1 cellular context compared by ENCODE assay signal in the genomic region with DNA sequence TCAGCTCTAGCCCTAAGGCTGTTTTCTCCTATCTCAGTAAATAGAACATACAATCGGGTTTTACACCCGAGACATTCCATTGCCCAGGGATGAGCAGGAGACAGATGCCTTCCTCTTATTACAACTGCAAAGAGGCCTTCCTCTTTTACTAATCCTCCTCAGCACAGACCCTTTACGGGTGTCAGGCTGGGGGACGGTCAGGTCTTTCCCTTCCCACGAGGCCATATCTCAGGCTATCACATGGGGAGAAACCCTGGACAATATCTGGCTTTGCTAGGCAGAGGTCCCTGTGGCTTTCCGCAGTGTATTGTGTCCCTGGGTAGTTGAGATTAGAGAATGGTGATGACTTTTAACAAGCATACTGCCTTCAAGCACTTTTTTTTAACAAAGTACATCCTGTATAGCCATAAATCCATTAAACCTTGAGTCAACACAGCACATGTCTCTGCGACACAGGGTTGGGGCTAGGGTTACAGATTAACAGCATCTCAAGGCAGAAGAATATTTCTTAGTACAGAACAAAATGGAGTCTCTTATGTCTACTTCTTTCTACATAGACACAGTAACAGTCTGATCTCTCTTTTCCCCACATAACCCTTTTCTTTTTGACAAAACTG.
TF ChIP-seq lines count a peak whose summit lies in the region.
"Not testable (repeated sequence)": the region's sequence is repeated elsewhere in the genome, so short reads cannot be mapped to it uniquely, and the experiment has no call there.

No MANE protein-coding gene starts in this region.

TF ChIP-seq in K562, 482 proteins besides CTCF, POLR2A, EP300 and RAD21 (continued from another document and continues in another):
- TF ChIP-seq HDAC2 (IDR thresholded peaks at IDR 0.05) = peak; percentile 87
- peak; percentile 84 for TF ChIP-seq SMARCC2 (IDR thresholded peaks at IDR 0.05; ENCODE audit: low read depth)
- peak; percentile 62; the same call in 1 of the 2 replicates for TF ChIP-seq L3MBTL2 (IDR thresholded peaks at IDR 0.05)
- peak; percentile 98 for TF ChIP-seq CBFA2T2 (conservative IDR thresholded peaks at IDR 0.05)
- peak; percentile 96 to 99 for TF ChIP-seq FOXA3 (CRISPR knock-in tag; conservative IDR thresholded peaks at IDR 0.05 in 1 of 2, IDR thresholded peaks at IDR 0.05 in 1 of 2)
- peak; percentile 54; the same call in 1 of the 2 replicates for TF ChIP-seq MTA1 (IDR thresholded peaks at IDR 0.05; ENCODE audit: borderline replicate concordance)
- 0 out of 2 replicates have a peak, but pooled peaks have one; percentile 41 for TF ChIP-seq MTA3 (IDR thresholded peaks at IDR 0.05; ENCODE audit: borderline replicate concordance)
- peak; percentile 96 for TF ChIP-seq SOX6 (IDR thresholded peaks at IDR 0.05)
- TF ChIP-seq MTA2 (IDR thresholded peaks at IDR 0.05; ENCODE audit: low read depth) = peak; percentile 94
- peak; percentile 51; the same call in 1 of the 2 replicates for TF ChIP-seq KLF6 (CRISPR knock-in tag; IDR thresholded peaks at IDR 0.05; ENCODE audit: borderline replicate concordance)
- TF ChIP-seq MYNN (IDR thresholded peaks at IDR 0.05) = peak; percentile 86
- not testable (repeated sequence) for TF ChIP-seq MYNN (CRISPR knock-in tag; IDR thresholded peaks at IDR 0.05); CREB1 (CRISPR knock-in tag; IDR thresholded peaks at IDR 0.05); TOE1 (CRISPR knock-in tag; IDR thresholded peaks at IDR 0.05; ENCODE audit: borderline replicate concordance, low read depth)
- TF ChIP-seq CREB1 (IDR thresholded peaks at IDR 0.05) = peak; percentile 57; the same call in 1 of the 2 replicates
- TF ChIP-seq SMARCE1 (IDR thresholded peaks at IDR 0.05) = peak; percentile 89
- TF ChIP-seq MEIS2 (IDR thresholded peaks at IDR 0.05; ENCODE audit: partially characterized antibody) = peak; percentile 95
- TF ChIP-seq ZNF263 (CRISPR knock-in tag; IDR thresholded peaks at IDR 0.05; ENCODE audit: borderline replicate concordance) = peak; percentile 34; the same call in 1 of the 2 replicates
- peak; percentile 98 for TF ChIP-seq CBFA2T3 (IDR thresholded peaks at IDR 0.05)
- TF ChIP-seq, protein P1, sequence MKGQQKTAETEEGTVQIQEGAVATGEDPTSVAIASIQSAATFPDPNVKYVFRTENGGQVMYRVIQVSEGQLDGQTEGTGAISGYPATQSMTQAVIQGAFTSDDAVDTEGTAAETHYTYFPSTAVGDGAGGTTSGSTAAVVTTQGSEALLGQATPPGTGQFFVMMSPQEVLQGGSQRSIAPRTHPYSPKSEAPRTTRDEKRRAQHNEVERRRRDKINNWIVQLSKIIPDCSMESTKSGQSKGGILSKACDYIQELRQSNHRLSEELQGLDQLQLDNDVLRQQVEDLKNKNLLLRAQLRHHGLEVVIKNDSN (CRISPR knock-in tag; IDR thresholded peaks at IDR 0.05) = peak; percentile 47; the same call in 1 of the 2 replicates
- peak; percentile 73; the same call in 1 of the 2 replicates for TF ChIP-seq NCOA1 (IDR thresholded peaks at IDR 0.05; ENCODE audit: low read depth)
- peak; percentile 63; the same call in 1 of the 2 replicates for TF ChIP-seq GABPB1 (CRISPR knock-in tag; IDR thresholded peaks at IDR 0.05)
- peak; percentile 24; the same call in 1 of the 2 replicates for TF ChIP-seq ESRRA (IDR thresholded peaks at IDR 0.05; ENCODE audit: borderline replicate concordance, low read depth)
- TF ChIP-seq, protein P2, sequence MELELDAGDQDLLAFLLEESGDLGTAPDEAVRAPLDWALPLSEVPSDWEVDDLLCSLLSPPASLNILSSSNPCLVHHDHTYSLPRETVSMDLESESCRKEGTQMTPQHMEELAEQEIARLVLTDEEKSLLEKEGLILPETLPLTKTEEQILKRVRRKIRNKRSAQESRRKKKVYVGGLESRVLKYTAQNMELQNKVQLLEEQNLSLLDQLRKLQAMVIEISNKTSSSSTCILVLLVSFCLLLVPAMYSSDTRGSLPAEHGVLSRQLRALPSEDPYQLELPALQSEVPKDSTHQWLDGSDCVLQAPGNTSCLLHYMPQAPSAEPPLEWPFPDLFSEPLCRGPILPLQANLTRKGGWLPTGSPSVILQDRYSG (tag; conservative IDR thresholded peaks at IDR 0.05; ENCODE audit: low read depth) = peak; percentile 84
- TF ChIP-seq ZNF197 (CRISPR knock-in tag; IDR thresholded peaks at IDR 0.05; ENCODE audit: low read depth) = 0 out of 2 replicates have a peak, but pooled peaks have one; percentile 60
- peak; percentile 18 for TF ChIP-seq TAF1 (IDR thresholded peaks at IDR 0.05; ENCODE audit: control insufficient read depth, extremely low read depth, insufficient read depth, low read length, severe bottlenecking)
- TF ChIP-seq HSF4 (CRISPR knock-in tag; IDR thresholded peaks at IDR 0.05; ENCODE audit: borderline replicate concordance) = peak; percentile 74; the same call in 1 of the 2 replicates
- TF ChIP-seq, protein P3, sequence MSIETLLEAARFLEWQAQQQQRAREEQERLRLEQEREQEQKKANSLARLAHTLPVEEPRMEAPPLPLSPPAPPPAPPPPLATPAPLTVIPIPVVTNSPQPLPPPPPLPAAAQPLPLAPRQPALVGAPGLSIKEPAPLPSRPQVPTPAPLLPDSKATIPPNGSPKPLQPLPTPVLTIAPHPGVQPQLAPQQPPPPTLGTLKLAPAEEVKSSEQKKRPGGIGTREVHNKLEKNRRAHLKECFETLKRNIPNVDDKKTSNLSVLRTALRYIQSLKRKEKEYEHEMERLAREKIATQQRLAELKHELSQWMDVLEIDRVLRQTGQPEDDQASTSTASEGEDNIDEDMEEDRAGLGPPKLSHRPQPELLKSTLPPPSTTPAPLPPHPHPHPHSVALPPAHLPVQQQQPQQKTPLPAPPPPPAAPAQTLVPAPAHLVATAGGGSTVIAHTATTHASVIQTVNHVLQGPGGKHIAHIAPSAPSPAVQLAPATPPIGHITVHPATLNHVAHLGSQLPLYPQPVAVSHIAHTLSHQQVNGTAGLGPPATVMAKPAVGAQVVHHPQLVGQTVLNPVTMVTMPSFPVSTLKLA (conservative IDR thresholded peaks at IDR 0.05) = peak; percentile 62 to 86
- 0 out of 2 replicates have a peak, but pooled peaks have one; percentile 25 for TF ChIP-seq TOE1 (IDR thresholded peaks at IDR 0.05; ENCODE audit: borderline replicate concordance)
- peak; percentile 96 for TF ChIP-seq TAL1 (IDR thresholded peaks at IDR 0.05)
- TF ChIP-seq, protein P4, sequence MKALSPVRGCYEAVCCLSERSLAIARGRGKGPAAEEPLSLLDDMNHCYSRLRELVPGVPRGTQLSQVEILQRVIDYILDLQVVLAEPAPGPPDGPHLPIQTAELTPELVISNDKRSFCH (CRISPR knock-in tag; IDR thresholded peaks at IDR 0.05) = not testable (repeated sequence)
- TF ChIP-seq, protein P4 (tag; IDR thresholded peaks at IDR 0.05) = peak; percentile 90
- TF ChIP-seq BCOR (IDR thresholded peaks at IDR 0.05) = peak; percentile 80
- peak; percentile 94 to 97 for TF ChIP-seq KDM1A (IDR thresholded peaks at IDR 0.05)
- TF ChIP-seq, protein P5, sequence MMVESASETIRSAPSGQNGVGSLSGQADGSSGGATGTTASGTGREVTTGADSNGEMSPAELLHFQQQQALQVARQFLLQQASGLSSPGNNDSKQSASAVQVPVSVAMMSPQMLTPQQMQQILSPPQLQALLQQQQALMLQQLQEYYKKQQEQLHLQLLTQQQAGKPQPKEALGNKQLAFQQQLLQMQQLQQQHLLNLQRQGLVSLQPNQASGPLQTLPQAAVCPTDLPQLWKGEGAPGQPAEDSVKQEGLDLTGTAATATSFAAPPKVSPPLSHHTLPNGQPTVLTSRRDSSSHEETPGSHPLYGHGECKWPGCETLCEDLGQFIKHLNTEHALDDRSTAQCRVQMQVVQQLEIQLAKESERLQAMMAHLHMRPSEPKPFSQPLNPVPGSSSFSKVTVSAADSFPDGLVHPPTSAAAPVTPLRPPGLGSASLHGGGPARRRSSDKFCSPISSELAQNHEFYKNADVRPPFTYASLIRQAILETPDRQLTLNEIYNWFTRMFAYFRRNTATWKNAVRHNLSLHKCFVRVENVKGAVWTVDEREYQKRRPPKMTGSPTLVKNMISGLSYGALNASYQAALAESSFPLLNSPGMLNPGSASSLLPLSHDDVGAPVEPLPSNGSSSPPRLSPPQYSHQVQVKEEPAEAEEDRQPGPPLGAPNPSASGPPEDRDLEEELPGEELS (CRISPR knock-in tag; IDR thresholded peaks at IDR 0.05; ENCODE audit: borderline replicate concordance) = peak; percentile 48; the same call in 1 of the 2 replicates
- TF ChIP-seq, protein P6, sequence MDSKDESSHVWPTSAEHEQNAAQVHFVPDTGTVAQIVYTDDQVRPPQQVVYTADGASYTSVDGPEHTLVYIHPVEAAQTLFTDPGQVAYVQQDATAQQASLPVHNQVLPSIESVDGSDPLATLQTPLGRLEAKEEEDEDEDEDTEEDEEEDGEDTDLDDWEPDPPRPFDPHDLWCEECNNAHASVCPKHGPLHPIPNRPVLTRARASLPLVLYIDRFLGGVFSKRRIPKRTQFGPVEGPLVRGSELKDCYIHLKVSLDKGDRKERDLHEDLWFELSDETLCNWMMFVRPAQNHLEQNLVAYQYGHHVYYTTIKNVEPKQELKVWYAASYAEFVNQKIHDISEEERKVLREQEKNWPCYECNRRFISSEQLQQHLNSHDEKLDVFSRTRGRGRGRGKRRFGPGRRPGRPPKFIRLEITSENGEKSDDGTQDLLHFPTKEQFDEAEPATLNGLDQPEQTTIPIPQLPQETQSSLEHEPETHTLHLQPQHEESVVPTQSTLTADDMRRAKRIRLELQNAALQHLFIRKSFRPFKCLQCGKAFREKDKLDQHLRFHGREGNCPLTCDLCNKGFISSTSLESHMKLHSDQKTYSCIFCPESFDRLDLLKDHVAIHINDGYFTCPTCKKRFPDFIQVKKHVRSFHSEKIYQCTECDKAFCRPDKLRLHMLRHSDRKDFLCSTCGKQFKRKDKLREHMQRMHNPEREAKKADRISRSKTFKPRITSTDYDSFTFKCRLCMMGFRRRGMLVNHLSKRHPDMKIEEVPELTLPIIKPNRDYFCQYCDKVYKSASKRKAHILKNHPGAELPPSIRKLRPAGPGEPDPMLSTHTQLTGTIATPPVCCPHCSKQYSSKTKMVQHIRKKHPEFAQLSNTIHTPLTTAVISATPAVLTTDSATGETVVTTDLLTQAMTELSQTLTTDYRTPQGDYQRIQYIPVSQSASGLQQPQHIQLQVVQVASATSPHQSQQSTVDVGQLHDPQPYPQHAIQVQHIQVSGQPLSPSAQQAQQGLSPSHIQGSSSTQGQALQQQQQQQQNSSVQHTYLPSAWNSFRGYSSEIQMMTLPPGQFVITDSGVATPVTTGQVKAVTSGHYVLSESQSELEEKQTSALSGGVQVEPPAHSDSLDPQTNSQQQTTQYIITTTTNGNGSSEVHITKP (IDR thresholded peaks at IDR 0.05; ENCODE audit: partially characterized antibody) = peak; percentile 64
- TF ChIP-seq HDAC3 (IDR thresholded peaks at IDR 0.05; ENCODE audit: borderline replicate concordance, partially characterized antibody) = peak; percentile 86
- TF ChIP-seq TCF3 (CRISPR knock-in tag; IDR thresholded peaks at IDR 0.05) = peak; percentile 99
- peak; percentile 72 for TF ChIP-seq ETV1 (tag; conservative IDR thresholded peaks at IDR 0.05; ENCODE audit: low read depth)
- TF ChIP-seq, protein P7, sequence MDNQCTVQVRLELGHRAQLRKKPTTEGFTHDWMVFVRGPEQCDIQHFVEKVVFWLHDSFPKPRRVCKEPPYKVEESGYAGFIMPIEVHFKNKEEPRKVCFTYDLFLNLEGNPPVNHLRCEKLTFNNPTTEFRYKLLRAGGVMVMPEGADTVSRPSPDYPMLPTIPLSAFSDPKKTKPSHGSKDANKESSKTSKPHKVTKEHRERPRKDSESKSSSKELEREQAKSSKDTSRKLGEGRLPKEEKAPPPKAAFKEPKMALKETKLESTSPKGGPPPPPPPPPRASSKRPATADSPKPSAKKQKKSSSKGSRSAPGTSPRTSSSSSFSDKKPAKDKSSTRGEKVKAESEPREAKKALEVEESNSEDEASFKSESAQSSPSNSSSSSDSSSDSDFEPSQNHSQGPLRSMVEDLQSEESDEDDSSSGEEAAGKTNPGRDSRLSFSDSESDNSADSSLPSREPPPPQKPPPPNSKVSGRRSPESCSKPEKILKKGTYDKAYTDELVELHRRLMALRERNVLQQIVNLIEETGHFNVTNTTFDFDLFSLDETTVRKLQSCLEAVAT (IDR thresholded peaks at IDR 0.05) = peak in 1 of 2 experiments; percentile 85; a peak in 2 of 4 replicates
- peak; percentile 64 for TF ChIP-seq KHSRP (IDR thresholded peaks at IDR 0.05)
- peak; percentile 91 for TF ChIP-seq SPI1 (IDR thresholded peaks at IDR 0.05; ENCODE audit: borderline replicate concordance, low read depth, low read length)
- TF ChIP-seq, protein P8, sequence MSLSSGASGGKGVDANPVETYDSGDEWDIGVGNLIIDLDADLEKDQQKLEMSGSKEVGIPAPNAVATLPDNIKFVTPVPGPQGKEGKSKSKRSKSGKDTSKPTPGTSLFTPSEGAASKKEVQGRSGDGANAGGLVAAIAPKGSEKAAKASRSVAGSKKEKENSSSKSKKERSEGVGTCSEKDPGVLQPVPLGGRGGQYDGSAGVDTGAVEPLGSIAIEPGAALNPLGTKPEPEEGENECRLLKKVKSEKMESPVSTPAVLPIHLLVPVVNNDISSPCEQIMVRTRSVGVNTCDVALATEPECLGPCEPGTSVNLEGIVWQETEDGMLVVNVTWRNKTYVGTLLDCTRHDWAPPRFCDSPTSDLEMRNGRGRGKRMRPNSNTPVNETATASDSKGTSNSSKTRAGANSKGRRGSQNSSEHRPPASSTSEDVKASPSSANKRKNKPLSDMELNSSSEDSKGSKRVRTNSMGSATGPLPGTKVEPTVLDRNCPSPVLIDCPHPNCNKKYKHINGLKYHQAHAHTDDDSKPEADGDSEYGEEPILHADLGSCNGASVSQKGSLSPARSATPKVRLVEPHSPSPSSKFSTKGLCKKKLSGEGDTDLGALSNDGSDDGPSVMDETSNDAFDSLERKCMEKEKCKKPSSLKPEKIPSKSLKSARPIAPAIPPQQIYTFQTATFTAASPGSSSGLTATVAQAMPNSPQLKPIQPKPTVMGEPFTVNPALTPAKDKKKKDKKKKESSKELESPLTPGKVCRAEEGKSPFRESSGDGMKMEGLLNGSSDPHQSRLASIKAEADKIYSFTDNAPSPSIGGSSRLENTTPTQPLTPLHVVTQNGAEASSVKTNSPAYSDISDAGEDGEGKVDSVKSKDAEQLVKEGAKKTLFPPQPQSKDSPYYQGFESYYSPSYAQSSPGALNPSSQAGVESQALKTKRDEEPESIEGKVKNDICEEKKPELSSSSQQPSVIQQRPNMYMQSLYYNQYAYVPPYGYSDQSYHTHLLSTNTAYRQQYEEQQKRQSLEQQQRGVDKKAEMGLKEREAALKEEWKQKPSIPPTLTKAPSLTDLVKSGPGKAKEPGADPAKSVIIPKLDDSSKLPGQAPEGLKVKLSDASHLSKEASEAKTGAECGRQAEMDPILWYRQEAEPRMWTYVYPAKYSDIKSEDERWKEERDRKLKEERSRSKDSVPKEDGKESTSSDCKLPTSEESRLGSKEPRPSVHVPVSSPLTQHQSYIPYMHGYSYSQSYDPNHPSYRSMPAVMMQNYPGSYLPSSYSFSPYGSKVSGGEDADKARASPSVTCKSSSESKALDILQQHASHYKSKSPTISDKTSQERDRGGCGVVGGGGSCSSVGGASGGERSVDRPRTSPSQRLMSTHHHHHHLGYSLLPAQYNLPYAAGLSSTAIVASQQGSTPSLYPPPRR (CRISPR knock-in tag; IDR thresholded peaks at IDR 0.05; ENCODE audit: borderline replicate concordance) = peak; percentile 95
